16 cellular contexts compared by ENCODE assay signal in the genomic region with DNA sequence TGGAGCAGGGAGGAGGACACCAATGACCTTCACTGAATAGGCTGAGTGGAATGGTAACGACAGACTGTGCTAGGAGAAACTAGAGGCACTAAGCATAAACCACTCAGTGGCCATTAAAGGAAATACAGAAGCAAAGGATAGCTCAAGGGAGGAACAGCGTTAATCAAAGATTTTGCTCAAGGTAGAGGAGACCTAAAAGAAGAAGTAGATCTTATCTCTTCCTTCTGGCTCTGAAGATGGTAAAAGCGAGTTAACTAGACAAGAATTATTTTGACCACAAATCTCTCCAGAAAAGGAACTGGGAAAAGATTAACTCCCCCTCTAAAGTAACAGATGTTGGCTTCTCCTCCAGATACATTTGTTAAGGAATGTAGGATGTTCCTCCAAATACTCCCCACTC.
DNase-seq lines count a peak whose midpoint lies in the region; ATAC-seq lines count a peak whose summit lies in the region.
"Had no signal": no experiment of that assay in that cellular context is flagged by ENCODE, and none has a peak within 500 bp of the region (broad histone marks: within the 10 kb centered on the region; RNA-seq: fewer than 3 reads in every experiment).

No MANE protein-coding gene starts in this region.

- DNase-seq in CD1c-positive myeloid dendritic cell (ENCODE audit: extremely low spot score), result peak; percentile 63
- peak; percentile 6 for DNase-seq in M059J (ENCODE audit: low read depth)
- peak; percentile 16 for DNase-seq in SK-MEL-5 (ENCODE audit: low read depth, low spot score)
- no peak for DNase-seq in HK-2 (ENCODE audit: unreplicated experiment)
- no peak for DNase-seq in GOT3 (lab: John Stamatoyannopoulos, UW)
- no peak for DNase-seq in NCI-H524 (lab: John Stamatoyannopoulos, UW)
- DNase-seq: activated CD4-positive, alpha-beta T cell treated with anti-CD3 and anti-CD28 coated beads for 48 hours; activated naive CD4-positive, alpha-beta T cell treated with anti-CD3 and anti-CD28 coated beads, Interleukin-2, amount 50 U/mL, for 16 hours; brain microvascular endothelial cell; CD8-positive, alpha-beta T cell; GM23248; immature natural killer cell; NCI-H1417 treated with DMSO at 0.1 percent for 48 hours; NCI-H446 had no signal

- ATAC-seq in GM18868 (IDR thresholded peaks at IDR 0.05; ENCODE audit: unreplicated experiment) (peak; percentile 47), HG03135 (IDR thresholded peaks at IDR 0.05; ENCODE audit: unreplicated experiment) (no peak)
- ATAC-seq: CD8-positive, alpha-beta T cell had no signal

- in situ Hi-C loops in SK-MEL-5 (cut with HindIII; ENCODE audit: low pct_unique_long_range_greater_than_20kb, low sequenced_read_pairs), result no loop called here

Comparison
In these comparisons a context has a peak if more than half of its experiments do, and no peak if none do; other contexts are left out.
1. DNase-seq: peak in CD1c-positive myeloid dendritic cell (single experiment), M059J (single experiment) and SK-MEL-5 (single experiment); none in HK-2 (single experiment), GOT3 (single experiment) and NCI-H524 (0 of 2).